ENCODE assay signal across 17 cellular contexts in genomic region chr2:168179592-168179991, GRCh38.
DNase-seq lines count a peak whose midpoint lies in the region; ATAC-seq and TF ChIP-seq lines count a peak whose summit lies in the region.
"Had no signal": no experiment of that assay in that cellular context is flagged by ENCODE, and none has a peak within 500 bp of the region (broad histone marks: within the 10 kb centered on the region; RNA-seq: fewer than 3 reads in every experiment).

No MANE protein-coding gene starts in this region.

- no peaks in the 10 kb centered on the region for H3K9me3 ChIP-seq in suprapubic skin

- no peaks in the 10 kb centered on the region for H3K9me3 Mint-ChIP-seq in activated CD4-positive, alpha-beta T cell treated with anti-CD3 and anti-CD28 coated beads, Interleukin-2, amount 10 ng/mL, durations not matched to agents 7 days and 5 days
- H3K9me3 Mint-ChIP-seq in activated naive CD8-positive, alpha-beta T cell treated with anti-CD3 and anti-CD28 coated beads for 36 hours = no peaks in the 10 kb centered on the region
- H3K9me3 Mint-ChIP-seq: CD14-positive monocyte had no signal

- intact Hi-C loops in dorsolateral prefrontal cortex (cut with DNase I) = no loop called here

- peaks cover 57% of the 10 kb centered on the region for H3K4me1 Mint-ChIP-seq in activated CD4-positive, alpha-beta T cell treated with anti-CD3 and anti-CD28 coated beads, Interleukin-2, amount 10 ng/mL, durations not matched to agents 7 days and 5 days
- H3K4me1 Mint-ChIP-seq in activated naive CD8-positive, alpha-beta T cell treated with anti-CD3 and anti-CD28 coated beads for 36 hours = peaks cover 46% of the 10 kb centered on the region

- POLR2A ChIA-PET in activated CD4-positive, alpha-beta T cell treated with anti-CD3 and anti-CD28 coated beads, Interleukin-2, amount 10 ng/mL, durations not matched to agents 7 days and 5 days (lab: Charles Lee) = no interaction called here

- peaks cover 33% of the 10 kb centered on the region for H3K36me3 Mint-ChIP-seq in activated CD4-positive, alpha-beta T cell treated with anti-CD3 and anti-CD28 coated beads, Interleukin-2, amount 10 ng/mL, durations not matched to agents 7 days and 5 days (ENCODE audit: low read depth)
- peaks cover 16% of the 10 kb centered on the region for H3K36me3 Mint-ChIP-seq in activated naive CD8-positive, alpha-beta T cell treated with anti-CD3 and anti-CD28 coated beads for 36 hours

- no peak for TF ChIP-seq EP300 in suprapubic skin (IDR thresholded peaks at IDR 0.05)

- H3K4me3 Mint-ChIP-seq in activated CD4-positive, alpha-beta T cell treated with anti-CD3 and anti-CD28 coated beads, Interleukin-2, amount 10 ng/mL, durations not matched to agents 7 days and 5 days = no peak overlapping the region
- no peak overlapping the region for H3K4me3 Mint-ChIP-seq in activated naive CD8-positive, alpha-beta T cell treated with anti-CD3 and anti-CD28 coated beads for 36 hours
- H3K4me3 Mint-ChIP-seq: CD14-positive monocyte had no signal

- peaks cover 6% of the 10 kb centered on the region for H3K4me1 ChIP-seq in suprapubic skin

- 83% methylated on average over 5 of the region's 5 CpGs for WGBS in suprapubic skin

- H3K27me3 ChIP-seq in dorsolateral prefrontal cortex = no peaks in the 10 kb centered on the region
- H3K27me3 ChIP-seq in suprapubic skin = no peaks in the 10 kb centered on the region

- H3K27ac Mint-ChIP-seq in activated CD4-positive, alpha-beta T cell treated with anti-CD3 and anti-CD28 coated beads, Interleukin-2, amount 10 ng/mL, durations not matched to agents 7 days and 5 days = no peak overlapping the region
- no peak overlapping the region for H3K27ac Mint-ChIP-seq in activated naive CD8-positive, alpha-beta T cell treated with anti-CD3 and anti-CD28 coated beads for 36 hours
- H3K27ac Mint-ChIP-seq: CD14-positive monocyte had no signal

- H3K27ac ChIP-seq in dorsolateral prefrontal cortex = peak overlapping the region in 49 of 59 donors; percentile 3 to 88 (median 75)
- peak overlapping the region; percentile 55 for H3K27ac ChIP-seq in suprapubic skin

- H3K4me3 ChIP-seq in dorsolateral prefrontal cortex (no peak overlapping the region), suprapubic skin (no peak overlapping the region)

- H3K27me3 Mint-ChIP-seq in activated CD4-positive, alpha-beta T cell treated with anti-CD3 and anti-CD28 coated beads, Interleukin-2, amount 10 ng/mL, durations not matched to agents 7 days and 5 days = no peaks in the 10 kb centered on the region
- H3K27me3 Mint-ChIP-seq in activated naive CD8-positive, alpha-beta T cell treated with anti-CD3 and anti-CD28 coated beads for 36 hours = no peaks in the 10 kb centered on the region

- CTCF ChIA-PET in activated CD4-positive, alpha-beta T cell treated with anti-CD3 and anti-CD28 coated beads, Interleukin-2, amount 10 ng/mL, durations not matched to agents 7 days and 5 days (lab: Charles Lee) = no interaction called here

- H3K36me3 ChIP-seq in suprapubic skin = no peaks in the 10 kb centered on the region

- DNase-seq in NCI-H748 (lab: John Stamatoyannopoulos, UW; ENCODE audit: unreplicated experiment) (peak; percentile 36), NCI-H748 treated with DMSO at 0.1 percent for 48 hours (lab: John Stamatoyannopoulos, UW) (no peak), NCI-H2029 treated with DMSO at 0.1 percent for 48 hours (lab: John Stamatoyannopoulos, UW) (peak; percentile 27), dorsolateral prefrontal cortex (no peak), suprapubic skin (ENCODE audit: low spot score in 2 of 2) (no peak)
- DNase-seq in activated CD4-positive, alpha-beta T cell treated with anti-CD3 and anti-CD28 coated beads, Interleukin-2, amount 10 ng/mL, durations not matched to agents 7 days and 5 days = no peak
- no peak for DNase-seq in activated naive CD8-positive, alpha-beta T cell treated with anti-CD3 and anti-CD28 coated beads for 36 hours
- DNase-seq: COR-L47, DMS79, GDM1, MV-4-11, NCI-H1417 treated with DMSO at 0.1 percent for 48 hours, NCI-H2107, NCI-H226, SHP77 treated with DMSO at 0.1 percent for 48 hours had no signal

- no peak for TF ChIP-seq POLR2A in suprapubic skin (IDR thresholded peaks at IDR 0.05)

- TF ChIP-seq CTCF in dorsolateral prefrontal cortex (IDR thresholded peaks at IDR 0.05 in 54 of 56, conservative IDR thresholded peaks at IDR 0.05 in 2 of 56; ENCODE audit: low read depth in 1 of 56, partially characterized antibody in 56 of 56) (no peak), suprapubic skin (IDR thresholded peaks at IDR 0.05) (no peak)

- ATAC-seq in HG03025 (IDR thresholded peaks at IDR 0.05; ENCODE audit: low FRiP score, unreplicated experiment) = no peak

Comparison
In these comparisons a context has a peak if more than half of its experiments do, and no peak if none do; other contexts are left out.
1. DNase-seq: peak in NCI-H748 (single experiment) and NCI-H2029 treated with DMSO at 0.1 percent for 48 hours (single experiment); none in NCI-H748 treated with DMSO at 0.1 percent for 48 hours (single experiment), dorsolateral prefrontal cortex (0 of 10), suprapubic skin (0 of 2), activated CD4-positive, alpha-beta T cell treated with anti-CD3 and anti-CD28 coated beads, Interleukin-2, amount 10 ng/mL, durations not matched to agents 7 days and 5 days (single experiment) and activated naive CD8-positive, alpha-beta T cell treated with anti-CD3 and anti-CD28 coated beads for 36 hours (single experiment).